1 cellular context compared by ENCODE assay signal in the genomic region with DNA sequence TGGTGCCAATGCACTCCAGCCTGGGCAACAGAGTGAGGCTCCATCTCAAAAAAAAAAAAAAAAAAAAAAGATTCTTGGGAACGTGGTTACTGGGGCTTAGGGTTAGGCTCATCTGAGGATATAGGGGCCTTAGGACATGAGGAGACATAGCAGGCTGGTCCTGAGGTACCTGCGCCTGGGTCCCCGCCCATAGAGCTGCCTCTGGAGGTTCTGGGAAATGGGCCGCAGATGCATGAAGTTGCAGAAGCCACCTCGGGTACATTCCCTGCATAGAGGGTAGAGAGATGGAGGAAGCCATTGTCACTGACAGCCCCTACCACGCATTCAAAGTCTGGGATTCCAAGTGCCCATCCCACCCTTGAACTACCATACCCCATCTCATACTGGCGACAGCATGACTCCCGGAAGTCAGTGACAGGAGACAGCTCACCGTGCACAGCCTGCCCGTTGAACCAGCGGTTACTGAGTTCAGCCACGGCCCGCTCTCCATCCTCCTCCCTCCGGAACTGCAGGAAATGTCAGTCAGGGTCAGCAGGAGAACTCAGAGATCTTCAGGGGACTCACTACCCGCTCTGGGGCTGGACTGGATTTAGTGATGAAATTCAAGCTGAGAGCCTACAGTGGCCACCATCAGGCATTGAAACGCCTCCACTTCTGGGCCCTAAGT.
TF ChIP-seq lines count a peak whose summit lies in the region.

No MANE protein-coding gene starts in this region.

TF ChIP-seq in IMR-90, 13 proteins besides CTCF, POLR2A, EP300 and RAD21 (continued from another document):
- TF ChIP-seq RCOR1 (IDR thresholded peaks at IDR 0.05; ENCODE audit: insufficient replicate concordance, low read length) (no peak), MXI1 (IDR thresholded peaks at IDR 0.05; ENCODE audit: borderline replicate concordance, low read depth, low read length) (no peak), MAZ (IDR thresholded peaks at IDR 0.05; ENCODE audit: borderline replicate concordance, low read depth, low read length) (no peak), CHD1 (IDR thresholded peaks at IDR 0.05; ENCODE audit: low read depth, low read length) (no peak), BHLHE40 (IDR thresholded peaks at IDR 0.05; ENCODE audit: low read depth, low read length) (no peak), USF2 (IDR thresholded peaks at IDR 0.05; ENCODE audit: low read depth, low read length) (no peak), MAFK (IDR thresholded peaks at IDR 0.05; ENCODE audit: low read depth, low read length) (no peak), FOS (IDR thresholded peaks at IDR 0.05; ENCODE audit: low read depth, low read length) (no peak), NFE2L2 (IDR thresholded peaks at IDR 0.05; ENCODE audit: low read depth, low read length) (no peak)
- TF ChIP-seq, protein P1, sequence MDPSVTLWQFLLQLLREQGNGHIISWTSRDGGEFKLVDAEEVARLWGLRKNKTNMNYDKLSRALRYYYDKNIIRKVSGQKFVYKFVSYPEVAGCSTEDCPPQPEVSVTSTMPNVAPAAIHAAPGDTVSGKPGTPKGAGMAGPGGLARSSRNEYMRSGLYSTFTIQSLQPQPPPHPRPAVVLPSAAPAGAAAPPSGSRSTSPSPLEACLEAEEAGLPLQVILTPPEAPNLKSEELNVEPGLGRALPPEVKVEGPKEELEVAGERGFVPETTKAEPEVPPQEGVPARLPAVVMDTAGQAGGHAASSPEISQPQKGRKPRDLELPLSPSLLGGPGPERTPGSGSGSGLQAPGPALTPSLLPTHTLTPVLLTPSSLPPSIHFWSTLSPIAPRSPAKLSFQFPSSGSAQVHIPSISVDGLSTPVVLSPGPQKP (IDR thresholded peaks at IDR 0.05; ENCODE audit: borderline replicate concordance, low read depth, low read length), result no peak
TF ChIP-seq in IMR-90: peak in this region for 0.
